Comparison of ENCODE assay signal across 1 cellular context in the genomic region with DNA sequence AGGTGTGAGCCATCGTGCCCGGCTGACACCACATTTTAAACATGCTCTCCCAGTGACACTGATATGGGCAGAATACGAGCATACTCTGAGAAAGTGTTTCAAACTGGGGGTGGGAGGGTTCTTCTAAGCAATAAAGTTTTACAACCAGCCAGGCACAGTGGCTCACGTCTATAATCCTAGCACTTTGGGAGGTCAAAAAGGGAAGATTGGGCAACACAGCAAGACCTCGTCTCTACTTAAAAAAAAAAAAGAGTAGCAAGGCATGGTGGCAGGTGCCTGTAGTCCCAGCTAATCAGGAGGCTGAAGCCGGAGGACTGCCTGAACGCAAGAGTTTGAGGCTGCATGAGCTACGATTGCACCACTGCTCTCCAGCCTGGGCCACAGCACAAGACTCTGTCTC.
TF ChIP-seq lines count a peak whose summit lies in the region.

No MANE protein-coding gene starts in this region.

TF ChIP-seq in WTC11, 78 proteins besides CTCF, POLR2A, EP300 and RAD21 (continued from another document):
- TF ChIP-seq ZNF532 (CRISPR knock-in tag; IDR thresholded peaks at IDR 0.05; ENCODE audit: borderline replicate concordance) (no peak), MYBL2 (CRISPR knock-in tag; IDR thresholded peaks at IDR 0.05) (no peak), TCF7 (CRISPR knock-in tag; IDR thresholded peaks at IDR 0.05; ENCODE audit: low read depth) (no peak), TEAD4 (CRISPR knock-in tag; IDR thresholded peaks at IDR 0.05) (no peak)
